20 cellular contexts compared by ENCODE assay signal in genomic region chr7:155536451-155536850, GRCh38. TPM values are rescaled to one million over a fixed set of nuclear protein-coding genes. Genes with fewer than 3 reads are reported as not detected.
DNase-seq lines count a peak whose midpoint lies in the region; ATAC-seq and TF ChIP-seq lines count a peak whose summit lies in the region.
"Had no signal": no experiment of that assay in that cellular context is flagged by ENCODE, and none has a peak within 500 bp of the region (broad histone marks: within the 10 kb centered on the region; RNA-seq: fewer than 3 reads in every experiment).

No MANE protein-coding gene starts in this region.

- H3K9me3 Mint-ChIP-seq in neural progenitor cell = no peaks in the 10 kb centered on the region
- H3K9me3 Mint-ChIP-seq: HFFc6 had no signal

- H3K4me3 Mint-ChIP-seq in T-helper 17 cell (no peak overlapping the region), neural progenitor cell (peak overlapping the region; percentile 27)
- H3K4me3 Mint-ChIP-seq: HFFc6 had no signal

- H3K4me3 ChIP-seq in neural progenitor cell (no peak overlapping the region), spleen (no peak overlapping the region)
- H3K4me3 ChIP-seq: HAP-1 had no signal

- WGBS in spleen, 5 donors = 66 to 76% (median 74%) methylated on average over 8 of the region's 8 CpGs

- no peak overlapping the region for H3K27ac ChIP-seq in neural progenitor cell
- no peak overlapping the region for H3K27ac ChIP-seq in spleen

- H3K27me3 Mint-ChIP-seq in T-helper 17 cell = peaks cover 70% of the 10 kb centered on the region
- H3K27me3 Mint-ChIP-seq in neural progenitor cell (ENCODE audit: insufficient read depth, low read depth) = peaks cover 38% of the 10 kb centered on the region

- H3K4me1 Mint-ChIP-seq in T-helper 17 cell (peaks cover 13% of the 10 kb centered on the region), neural progenitor cell (peaks cover 65% of the 10 kb centered on the region)

- H4K20me1 ChIP-seq in neural progenitor cell (ENCODE audit: low read depth) = peaks cover 20% of the 10 kb centered on the region

- H3K4me1 ChIP-seq in neural progenitor cell (peaks cover 37% of the 10 kb centered on the region), spleen (peaks cover 9 to 19% (median 16%) of the 10 kb centered on the region in 6 donors)

- H3K27me3 ChIP-seq in neural progenitor cell = peaks cover 88% of the 10 kb centered on the region
- H3K27me3 ChIP-seq in spleen (replicated peaks in 1 of 7) = peaks cover 0 to 97% (median 39%) of the 10 kb centered on the region in 7 donors

- H3K36me3 ChIP-seq in neural progenitor cell = no peaks in the 10 kb centered on the region
- H3K36me3 ChIP-seq in spleen = no peaks in the 10 kb centered on the region
- H3K36me3 ChIP-seq: HAP-1 had no signal

- TF ChIP-seq POLR2A in spleen (IDR thresholded peaks at IDR 0.05) = no peak

- H3K4me2 ChIP-seq in neural progenitor cell = no peak overlapping the region

- H3K9me3 ChIP-seq in T-helper 17 cell (ENCODE audit: control insufficient read depth, low read length, poor library complexity, severe bottlenecking) = no peaks in the 10 kb centered on the region
- no peaks in the 10 kb centered on the region for H3K9me3 ChIP-seq in neural progenitor cell (ENCODE audit: low read depth)
- peaks cover 0 to 7% (median 0%) of the 10 kb centered on the region in 8 donors for H3K9me3 ChIP-seq in spleen
- H3K9me3 ChIP-seq: HAP-1 had no signal

- intact Hi-C loops in spleen (cut with DNase I; ENCODE audit: low total_unique reads) (no loop called here), left cardiac atrium (cut with DNase I) (no loop called here)

- H3K79me2 ChIP-seq in neural progenitor cell (ENCODE audit: low read depth) = no peaks in the 10 kb centered on the region

- no peak overlapping the region for H3K9ac ChIP-seq in neural progenitor cell

- ATAC-seq in T-helper 17 cell (no peak), left cardiac atrium (no peak), GM21576 (IDR thresholded peaks at IDR 0.05; ENCODE audit: unreplicated experiment) (no peak)

- DNase-seq in T-helper 17 cell = no peak
- no peak for DNase-seq in neural progenitor cell (ENCODE audit: low spot score)
- DNase-seq in spleen = peak; percentile 53
- no peak for DNase-seq in left cardiac atrium
- DNase-seq in effector CD8-positive, alpha-beta T cell (lab: John Stamatoyannopoulos, UW) = no peak
- DNase-seq: C1 segment of cervical spinal cord; Calu3; CD4-positive, alpha-beta memory T cell; COR-L47; DMS53; DMS79 treated with DMSO at 0.1 percent for 48 hours; GF-D8; GOT3; HFFc6 had no signal

- H3K27ac Mint-ChIP-seq in T-helper 17 cell (peak overlapping the region; percentile 12), neural progenitor cell (peak overlapping the region; percentile 53)
- H3K27ac Mint-ChIP-seq: HFFc6 had no signal

- TF ChIP-seq CTCF in neural progenitor cell (IDR thresholded peaks at IDR 0.05) (no peak), spleen (IDR thresholded peaks at IDR 0.05 in 8 of 11, conservative IDR thresholded peaks at IDR 0.05 in 3 of 11) (no peak)

- no peaks in the 10 kb centered on the region for H3K36me3 Mint-ChIP-seq in T-helper 17 cell (ENCODE audit: low read depth)
- H3K36me3 Mint-ChIP-seq in neural progenitor cell = no peaks in the 10 kb centered on the region
- H3K36me3 Mint-ChIP-seq: CD4-positive, alpha-beta memory T cell had no signal

- H3F3A ChIP-seq in neural progenitor cell (ENCODE audit: low read depth) = peaks cover 16% of the 10 kb centered on the region

- H2AFZ ChIP-seq in neural progenitor cell (replicated peaks) = no peak overlapping the region

RNA-seq across cellular contexts. Expression of gene CNPY1, which starts 9.9 kb away (rescaled TPM):
- total RNA-seq in T-helper 17 cell (not detected), neural progenitor cell (ENCODE audit: low replicate concordance) (not detected in 2 replicates), spleen (not detected), left cardiac atrium (not detected)
- polyA plus RNA-seq in spleen = not detected
- total RNA-seq: A172; A673; Calu3; CD4-positive, alpha-beta memory T cell; G401; HFFc6 had no signal
- polyA plus RNA-seq: BJ; CD4-positive, alpha-beta memory T cell had no signal
